In genomic region chr7:127252380-127252718, GRCh38 we compare ENCODE assay signal across 8 cellular contexts. TPM values are rescaled to one million over a fixed set of nuclear protein-coding genes. Genes with fewer than 3 reads are reported as not detected.
DNase-seq lines count a peak whose midpoint lies in the region; ATAC-seq and TF ChIP-seq lines count a peak whose summit lies in the region.

No MANE protein-coding gene starts in this region.

- H3K27me3 ChIP-seq in mesendoderm (ENCODE audit: insufficient read depth, low read length, poor library complexity) = peaks cover 34% of the 10 kb centered on the region

- ATAC-seq in stimulated activated naive CD8-positive, alpha-beta T cell treated with anti-CD3 and anti-CD28 coated beads, Interleukin-15, Interleukin-2, amounts not matched to agents 100 U/mL and 50 U/mL, for 24 hours = no peak
- ATAC-seq in GM18505 (IDR thresholded peaks at IDR 0.05; ENCODE audit: unreplicated experiment) = no peak
- ATAC-seq in GM21360 (IDR thresholded peaks at IDR 0.05; ENCODE audit: unreplicated experiment) = no peak

- peak overlapping the region; percentile 49 for H3K9ac ChIP-seq in mesendoderm (ENCODE audit: low read length)

- no peak overlapping the region for H3K23ac ChIP-seq in mesendoderm (ENCODE audit: low read length)

- no peak overlapping the region for H2BK15ac ChIP-seq in mesendoderm (replicated peaks; ENCODE audit: low read depth)

- H3K27ac ChIP-seq in mesendoderm (ENCODE audit: low read depth, low read length) = no peak overlapping the region

- peaks cover 77% of the 10 kb centered on the region for H3K27me3 Mint-ChIP-seq in stimulated activated naive CD8-positive, alpha-beta T cell treated with anti-CD3 and anti-CD28 coated beads, Interleukin-15, Interleukin-2, amounts not matched to agents 100 ng/mL and 50 ng/mL, for 24 hours
- H3K27me3 Mint-ChIP-seq in brain = peaks cover 58% of the 10 kb centered on the region

- H4K5ac ChIP-seq in mesendoderm (ENCODE audit: low read length) = no peak overlapping the region

- H3K4ac ChIP-seq in mesendoderm (ENCODE audit: low read depth, low read length) = no peak overlapping the region

- in situ Hi-C loops in ACHN (cut with HindIII; ENCODE audit: low pct_ligation_motif_present, low pct_unique_long_range_greater_than_20kb, low sequenced_read_pairs) = no loop called here

- peak overlapping the region; percentile 44 for H3K56ac ChIP-seq in mesendoderm (ENCODE audit: low read length)

- TF ChIP-seq POLR2A in GM18505 (IDR thresholded peaks at IDR 0.05; ENCODE audit: borderline replicate concordance, extremely low read depth, insufficient read depth, insufficient read length) = no peak

- no peak overlapping the region for H2AK5ac ChIP-seq in mesendoderm (ENCODE audit: low read length)

- TF ChIP-seq CTCF in brain (conservative IDR thresholded peaks at IDR 0.05) = no peak

- no peak overlapping the region for H4K8ac ChIP-seq in mesendoderm (ENCODE audit: low read depth, low read length)

- WGBS in mesendoderm (ENCODE audit: extremely low coverage, insufficient coverage, low lambda C conversion rate) = no CpG with 5 or more reads among the region's 11 CpGs

- no peak for DNase-seq in stimulated activated naive CD8-positive, alpha-beta T cell treated with anti-CD3 and anti-CD28 coated beads, Interleukin-15, Interleukin-2, amounts not matched to agents 100 U/mL and 50 U/mL, for 24 hours
- DNase-seq in mesendoderm (no peak), cortex of kidney (lab: John Stamatoyannopoulos, UW) (no peak), ACHN (no peak)

- no peaks in the 10 kb centered on the region for H3K79me2 ChIP-seq in mesendoderm (ENCODE audit: control insufficient read depth, insufficient read depth, low read length)

- H2BK5ac ChIP-seq in mesendoderm (ENCODE audit: low read length) = no peak overlapping the region

- no peak overlapping the region for H3K27ac Mint-ChIP-seq in stimulated activated naive CD8-positive, alpha-beta T cell treated with anti-CD3 and anti-CD28 coated beads, Interleukin-15, Interleukin-2, amounts not matched to agents 100 ng/mL and 50 ng/mL, for 24 hours
- peak overlapping the region; percentile 12 to 89 (median 72) for H3K27ac Mint-ChIP-seq in brain

- H3K18ac ChIP-seq in mesendoderm (ENCODE audit: low read length) = no peak overlapping the region

- peak overlapping the region; percentile 79 for H3K4me3 Mint-ChIP-seq in stimulated activated naive CD8-positive, alpha-beta T cell treated with anti-CD3 and anti-CD28 coated beads, Interleukin-15, Interleukin-2, amounts not matched to agents 100 ng/mL and 50 ng/mL, for 24 hours
- H3K4me3 Mint-ChIP-seq in brain = peak overlapping the region; percentile 86 to 93 (median 90)

- no peaks in the 10 kb centered on the region for H3K9me3 Mint-ChIP-seq in stimulated activated naive CD8-positive, alpha-beta T cell treated with anti-CD3 and anti-CD28 coated beads, Interleukin-15, Interleukin-2, amounts not matched to agents 100 ng/mL and 50 ng/mL, for 24 hours
- H3K9me3 Mint-ChIP-seq in brain = peaks cover 0 to 3% (median 0%) of the 10 kb centered on the region in 5 experiments

- H3K79me1 ChIP-seq in mesendoderm (ENCODE audit: low read length) = no peaks in the 10 kb centered on the region

- H3K4me2 ChIP-seq in mesendoderm (ENCODE audit: low read length) = peak overlapping the region; percentile 25

- no peak overlapping the region for H2BK120ac ChIP-seq in mesendoderm (ENCODE audit: low read depth, low read length)

- H3K4me3 ChIP-seq in mesendoderm (ENCODE audit: low read length) = peak overlapping the region; percentile 25

- no peaks in the 10 kb centered on the region for H3K36me3 Mint-ChIP-seq in stimulated activated naive CD8-positive, alpha-beta T cell treated with anti-CD3 and anti-CD28 coated beads, Interleukin-15, Interleukin-2, amounts not matched to agents 100 ng/mL and 50 ng/mL, for 24 hours (ENCODE audit: low read depth)
- no peaks in the 10 kb centered on the region for H3K36me3 Mint-ChIP-seq in brain

- no peaks in the 10 kb centered on the region for H3K4me1 ChIP-seq in mesendoderm (ENCODE audit: control insufficient read depth, low read depth, low read length)

- peaks cover 9% of the 10 kb centered on the region for H3K4me1 Mint-ChIP-seq in stimulated activated naive CD8-positive, alpha-beta T cell treated with anti-CD3 and anti-CD28 coated beads, Interleukin-15, Interleukin-2, amounts not matched to agents 100 ng/mL and 50 ng/mL, for 24 hours (ENCODE audit: low read depth)
- peaks cover 15% of the 10 kb centered on the region for H3K4me1 Mint-ChIP-seq in brain

- no peaks in the 10 kb centered on the region for H3K36me3 ChIP-seq in mesendoderm (ENCODE audit: control insufficient read depth, insufficient read depth, low read length)

RNA-seq across cellular contexts. Expression of gene GRM8, which starts 0.4 kb away (rescaled TPM):
- polyA plus RNA-seq in brain (ENCODE audit: insufficient read depth, low read depth, low replicate concordance) = 11.8 TPM
- 1.2 TPM for polyA plus RNA-seq in mesendoderm (2013, experiment 1 of 2)
- 1.4 TPM for polyA plus RNA-seq in mesendoderm (2013, experiment 2 of 2)
